Comparison of ENCODE assay signal across 37 cellular contexts in genomic region chr15:73905224-73905827, GRCh38. TPM values are rescaled to one million over a fixed set of nuclear protein-coding genes. Genes with fewer than 3 reads are reported as not detected.
"Had no signal": no experiment of that assay in that cellular context is flagged by ENCODE, and none has a peak within 500 bp of the region (broad histone marks: within the 10 kb centered on the region; RNA-seq: fewer than 3 reads in every experiment).

No MANE protein-coding gene starts in this region.

- H3K4me3 ChIP-seq: colonic mucosa, esophagus squamous epithelium, gastroesophageal sphincter had no signal

- H3K4me1 ChIP-seq: colonic mucosa had no signal

- ATAC-seq: activated CD4-positive, CD25-positive, alpha-beta regulatory T cell treated with anti-CD3 and anti-CD28 coated beads, Interleukin-2, amount 50 U/mL, for 24 hours; activated CD8-positive, alpha-beta T cell treated with anti-CD3 and anti-CD28 coated beads for 36 hours; activated T-cell treated with anti-CD3 and anti-CD28 coated beads, Interleukin-2, amount 50 U/mL, for 4 hours; activated T-helper 17 cell treated with anti-CD3 and anti-CD28 coated beads, Interleukin-2, amount 50 U/mL, for 72 hours; gastroesophageal sphincter; T-helper 17 cell had no signal

- H3K4me1 Mint-ChIP-seq: activated B cell treated with CpG ODN at 0.5 μM for 24 hours; activated T-helper 17 cell treated with anti-CD3 and anti-CD28 coated beads, Interleukin-2, amount 50 U/mL, for 72 hours had no signal

- H3K9me3 ChIP-seq: colonic mucosa, esophagus squamous epithelium, gastroesophageal sphincter had no signal

- H3K4me3 Mint-ChIP-seq: activated B cell treated with CpG ODN at 0.5 μM for 24 hours; activated CD8-positive, alpha-beta T cell treated with anti-CD3 and anti-CD28 coated beads for 36 hours; activated naive CD8-positive, alpha-beta T cell; activated T-cell treated with anti-CD3 and anti-CD28 coated beads, Interleukin-2, amount 50 U/mL, for 4 hours; activated T-helper 17 cell treated with anti-CD3 and anti-CD28 coated beads, Interleukin-2, amount 50 U/mL, for 72 hours; T-helper 17 cell; T-helper 2 cell treated with Interferon-gamma antibody and Interleukin-4, amounts not matched to agents 5 μg/mL and 100 μg/mL, for 36 hours had no signal

- H3K27me3 ChIP-seq: colonic mucosa, gastroesophageal sphincter had no signal

- H3K27ac Mint-ChIP-seq: activated B cell treated with CpG ODN at 0.5 μM for 24 hours; activated CD8-positive, alpha-beta T cell treated with anti-CD3 and anti-CD28 coated beads for 36 hours; activated naive CD8-positive, alpha-beta T cell; activated T-helper 17 cell treated with anti-CD3 and anti-CD28 coated beads, Interleukin-2, amount 50 U/mL, for 72 hours; T-helper 17 cell; T-helper 2 cell treated with Interferon-gamma antibody and Interleukin-4, amounts not matched to agents 5 μg/mL and 100 μg/mL, for 36 hours had no signal

- H3K9me3 Mint-ChIP-seq: activated B cell treated with CpG ODN at 0.5 μM for 24 hours; activated CD8-positive, alpha-beta T cell treated with anti-CD3 and anti-CD28 coated beads for 36 hours; activated T-cell treated with anti-CD3 and anti-CD28 coated beads, Interleukin-2, amount 50 U/mL, for 4 hours; activated T-helper 17 cell treated with anti-CD3 and anti-CD28 coated beads, Interleukin-2, amount 50 U/mL, for 72 hours; T-helper 2 cell treated with Interferon-gamma antibody and Interleukin-4, amounts not matched to agents 5 μg/mL and 100 μg/mL, for 36 hours had no signal

- H3K27ac ChIP-seq: colonic mucosa, epithelial cell of prostate, esophagus squamous epithelium, gastroesophageal sphincter, WERI-Rb-1 had no signal

- H3K27me3 Mint-ChIP-seq: activated CD8-positive, alpha-beta T cell treated with anti-CD3 and anti-CD28 coated beads for 36 hours; activated naive CD8-positive, alpha-beta T cell; activated T-helper 17 cell treated with anti-CD3 and anti-CD28 coated beads, Interleukin-2, amount 50 U/mL, for 72 hours; T-helper 17 cell had no signal

- H3K36me3 ChIP-seq: colonic mucosa, esophagus squamous epithelium, gastroesophageal sphincter, WERI-Rb-1 had no signal

- FAIRE-seq: astrocyte, endometrium, endothelial cell of umbilical vein had no signal

- DNase-seq: activated B cell treated with CpG ODN at 0.5 μM for 24 hours; activated CD4-positive, alpha-beta T cell treated with anti-CD3 and anti-CD28 coated beads for 48 hours; activated CD4-positive, alpha-beta T cell treated with anti-CD3 and anti-CD28 coated beads, Interleukin-2, amount 50 U/mL, for 1 hour; activated CD4-positive, alpha-beta T cell treated with anti-CD3 and anti-CD28 coated beads, Interleukin-2, amount 50 U/mL, for 48 hours; activated CD8-positive, alpha-beta memory T cell treated with anti-CD3 and anti-CD28 coated beads for 24 hours; activated CD8-positive, alpha-beta T cell treated with anti-CD3 and anti-CD28 coated beads for 36 hours; activated effector memory CD4-positive, alpha-beta T cell treated with Interleukin-2 at 50 U/mL for 16 hours; activated gamma-delta T cell treated with Interleukin-2 at 50 U/mL for 16 hours; activated naive CD4-positive, alpha-beta T cell treated with anti-CD3 and anti-CD28 coated beads, Interleukin-2, amount 50 U/mL, for 16 hours; activated naive CD4-positive, alpha-beta T cell treated with Interleukin-2 at 50 U/mL for 16 hours; activated T-cell treated with anti-CD3 and anti-CD28 coated beads, Interleukin-2, amount 50 U/mL, for 4 hours; amniotic stem cell; anterior cingulate cortex; caudate nucleus; colonic mucosa; effector CD8-positive, alpha-beta T cell; esophagus squamous epithelium; foreskin melanocyte; T-helper 1 cell; T-helper 17 cell; T1000; WERI-Rb-1 had no signal

RNA-seq across cellular contexts. Expression of gene TBC1D21, which starts 32.0 kb away (rescaled TPM):
- total RNA-seq: activated B cell treated with CpG ODN at 0.5 μM for 24 hours; activated CD8-positive, alpha-beta T cell treated with anti-CD3 and anti-CD28 coated beads for 36 hours; activated T-cell treated with anti-CD3 and anti-CD28 coated beads, Interleukin-2, amount 50 U/mL, for 4 hours; activated T-helper 17 cell treated with anti-CD3 and anti-CD28 coated beads, Interleukin-2, amount 50 U/mL, for 72 hours; astrocyte; colonic mucosa; dermis microvascular lymphatic vessel endothelial cell; endothelial cell of umbilical vein; esophagus squamous epithelium; fibroblast of lung; fibroblast of villous mesenchyme; gastroesophageal sphincter; glomerular endothelial cell; T-helper 17 cell had no signal
- polyA plus RNA-seq: adipose tissue, endothelial cell of umbilical vein, esophagus, fibroblast of lung had no signal
